In the genomic region with DNA sequence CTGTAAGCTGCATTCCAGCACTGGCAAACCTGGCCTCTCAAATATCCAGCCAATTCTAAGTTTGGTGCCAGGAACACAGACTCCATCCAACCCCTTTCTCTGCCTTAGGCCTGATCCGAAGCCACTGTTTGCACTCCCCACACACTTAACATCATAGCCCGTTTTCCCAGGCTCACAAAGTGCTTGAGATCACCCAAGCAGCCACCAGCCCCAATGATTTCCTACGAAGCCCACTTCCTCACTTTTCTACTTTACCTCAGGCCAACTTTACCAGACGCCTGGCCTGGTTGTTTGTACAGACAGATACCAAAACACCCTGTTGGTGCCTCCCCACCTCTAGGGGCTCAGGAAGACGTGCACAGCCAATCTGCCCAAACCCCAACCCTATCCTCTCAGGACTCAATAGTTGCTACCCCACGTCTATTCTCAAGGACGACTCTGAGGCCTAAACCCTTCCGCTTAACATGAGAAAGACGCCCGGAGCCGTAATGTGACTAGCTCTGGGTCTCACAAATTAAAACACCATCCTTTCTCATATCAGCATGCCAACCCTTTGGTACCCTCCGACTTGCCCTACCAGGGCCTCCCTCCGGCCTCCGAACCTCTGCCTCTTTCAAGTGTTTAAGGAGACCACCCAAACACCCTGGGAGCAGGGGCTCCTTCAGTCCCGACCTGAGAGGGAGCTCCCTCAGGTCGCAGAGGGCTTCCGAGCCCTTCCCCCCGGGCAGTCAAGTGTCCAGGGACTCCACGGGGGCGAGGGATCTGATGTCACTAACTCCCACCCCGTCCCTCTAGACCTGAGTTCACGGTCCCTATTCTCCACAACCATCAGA, we compare ENCODE assay signal across 8 cellular contexts. TPM values are rescaled to one million over a fixed set of nuclear protein-coding genes. Genes with fewer than 3 reads are reported as not detected.
DNase-seq lines count a peak whose midpoint lies in the region; ATAC-seq, FAIRE-seq and TF ChIP-seq lines count a peak whose summit lies in the region.

No MANE protein-coding gene starts in this region.

- TF ChIP-seq RAD21 in GM12878 (IDR thresholded peaks at IDR 0.05; ENCODE audit: insufficient read depth, low read depth, low read length), result no peak

- H3K9me3 ChIP-seq in HEK293 (ENCODE audit: control insufficient read depth, insufficient read depth, low read depth, low read length) (no peaks in the 10 kb centered on the region), GM12878 (replicated peaks; ENCODE audit: control insufficient read depth, insufficient read depth, low read length) (no peaks in the 10 kb centered on the region), keratinocyte (ENCODE audit: control insufficient read depth, low read depth, low read length) (no peaks in the 10 kb centered on the region)

- peaks cover 11% of the 10 kb centered on the region for H3K9me1 ChIP-seq in keratinocyte (ENCODE audit: control insufficient read depth, extremely low read depth, insufficient read depth, low read length)

- ATAC-seq in GM12878, result no peak

- H2AFZ ChIP-seq in GM12878 (ENCODE audit: control insufficient read depth, low read depth, low read length) (peak overlapping the region; percentile 64; the same call in 1 of the 2 replicates), keratinocyte (ENCODE audit: control insufficient read depth, low read length) (no peak overlapping the region)

- TF ChIP-seq POLR2A in GM12878 (IDR thresholded peaks at IDR 0.05; ENCODE audit: low read depth, low read length), result no peak

- H3K27me3 ChIP-seq in GM12878 (replicated peaks in 1 of 2; ENCODE audit: control insufficient read depth in 2 of 2, insufficient read depth in 2 of 2, low read length in 1 of 2) (no peaks in the 10 kb centered on the region), keratinocyte (ENCODE audit: control insufficient read depth, extremely low read depth, insufficient read depth, low read length) (no peaks in the 10 kb centered on the region)

- intact Hi-C loops in GM12878 (cut with micrococcal nuclease; ENCODE audit: unreplicated experiment), result loop anchor here (1.0 kb wide), 2 partner anchors 16 to 35 kb away; no protein-coding TSS in a partner anchor

- POLR2A ChIA-PET in HEK293 (lab: Yijun Ruan, JAX) (interaction anchor here (1.1 to 4.6 kb wide), 8 partner anchors 16 to 66 kb away, joined by 5 to 34 read pairs (median 13); a partner anchor contains a TSS), GM12878 (lab: Charles Lee) (interaction anchor here (0.5 to 7.5 kb wide), 14 partner anchors 15 to 468 kb away, joined by 3 to 71 read pairs (median 6); a partner anchor contains a TSS)

- peaks cover 25% of the 10 kb centered on the region for H3K4me1 ChIP-seq in HEK293 (ENCODE audit: control insufficient read depth, insufficient read depth, low read length)
- H3K4me1 ChIP-seq in GM12878 (ENCODE audit: control insufficient read depth, insufficient read depth, low read length), result peaks cover 20% of the 10 kb centered on the region
- peaks cover 42% of the 10 kb centered on the region for H3K4me1 ChIP-seq in keratinocyte (ENCODE audit: control insufficient read depth, extremely low read depth, insufficient read depth, low read length)

- FAIRE-seq in GM12878 (lab: Jason Lieb, UNC) (no peak), keratinocyte (lab: Jason Lieb, UNC) (no peak)

- TF ChIP-seq CTCF in HEK293 (tag by site-specific recombination; IDR thresholded peaks at IDR 0.05) (no peak), GM12878 (IDR thresholded peaks at IDR 0.05 in 2 of 3, conservative IDR thresholded peaks at IDR 0.05 in 1 of 3; ENCODE audit: control insufficient read depth in 2 of 3, extremely low read depth in 1 of 3, insufficient read depth in 1 of 3, low read depth in 3 of 3, low read length in 3 of 3) (no peak), keratinocyte (optimal IDR thresholded peaks at IDR 0.05 in 1 of 3, IDR thresholded peaks at IDR 0.05 in 1 of 3, conservative IDR thresholded peaks at IDR 0.05 in 1 of 3; ENCODE audit: extremely low read depth in 1 of 3, insufficient read depth in 2 of 3, low read length in 3 of 3) (no peak)

- CTCF ChIA-PET in HEK293 (lab: Yijun Ruan, JAX) (interaction anchor here (0.6 to 7.3 kb wide), 9 partner anchors 12 to 82 kb away, joined by 3 to 91 read pairs (median 3); a partner anchor contains a TSS), GM12878 (lab: Yijun Ruan, JAX) (interaction anchor here (2.1 to 5.3 kb wide), 3 partner anchors 17 to 62 kb away, joined by 13 to 46 read pairs (median 36); a partner anchor contains a TSS)

- H4K20me1 ChIP-seq in GM12878 (ENCODE audit: control insufficient read depth, insufficient read depth) (no peaks in the 10 kb centered on the region; the same call in 1 of the 2 replicates), keratinocyte (ENCODE audit: control insufficient read depth, extremely low read depth, insufficient read depth, low read length) (peaks cover 5% of the 10 kb centered on the region)

- 26% methylated on average over 22 of the region's 22 CpGs for WGBS in GM12878 (ENCODE audit: insufficient coverage, insufficient replicate concordance, low lambda C conversion rate, missing lambda C conversion rate)

- dilution Hi-C loops in keratinocyte (cut with MboI; ENCODE audit: extremely low pct_ligation_motif_present, low sequenced_read_pairs), result no loop called here

- TF ChIP-seq EP300 in GM12878 (IDR thresholded peaks at IDR 0.05; ENCODE audit: borderline replicate concordance in 1 of 2, control insufficient read depth in 1 of 2, low read depth in 2 of 2, low read length in 2 of 2), result no peak

- H3K36me3 ChIP-seq in HEK293 (ENCODE audit: control insufficient read depth in 2 of 2, insufficient read depth in 1 of 2, low read length in 2 of 2) (peaks cover 13 to 20% of the 10 kb centered on the region in 2 experiments; a peak in 2 of 3 replicates), GM12878 (ENCODE audit: control insufficient read depth in 2 of 2, insufficient read depth in 2 of 2, low read length in 1 of 2) (peaks cover 0 to 3% of the 10 kb centered on the region in 2 experiments; a peak in 1 of 4 replicates), keratinocyte (ENCODE audit: control insufficient read depth in 2 of 2, extremely low read depth in 1 of 2, insufficient read depth in 2 of 2, low read length in 2 of 2) (peaks cover 7 to 30% of the 10 kb centered on the region in 2 experiments)

- H3K79me2 ChIP-seq in GM12878 (ENCODE audit: control insufficient read depth, insufficient read depth, low read length) (peaks cover 17% of the 10 kb centered on the region), keratinocyte (ENCODE audit: control insufficient read depth, insufficient read depth, low read length) (peaks cover 44% of the 10 kb centered on the region)

- RAD21 ChIA-PET in GM12878 (lab: Charles Lee; ENCODE audit: unreplicated experiment), result interaction anchor here (0.9 to 4.1 kb wide), 10 partner anchors 12 to 91 kb away, joined by 3 to 33 read pairs (median 4); a partner anchor contains a TSS

- peak overlapping the region; percentile 62 for H3K27ac ChIP-seq in HEK293 (ENCODE audit: extremely low read depth, low read depth, low read length)
- H3K27ac ChIP-seq in GM12878 (ENCODE audit: control insufficient read depth, insufficient read depth), result peak overlapping the region; percentile 76
- peak overlapping the region; percentile 98 for H3K27ac ChIP-seq in keratinocyte (ENCODE audit: control insufficient read depth, insufficient read depth, low read length)
- peak overlapping the region; percentile 99 for H3K27ac ChIP-seq in substantia nigra (ENCODE audit: low read depth, low read length, poor library complexity, severe bottlenecking)

- in situ Hi-C loops in GM12878 (cut with MboI), result no loop called here

- DNase-seq in GM12878 (ENCODE audit: low read depth, low spot score), result no peak
- DNase-seq in keratinocyte (ENCODE audit: low read depth, low spot score), result no peak
- DNase-seq in substantia nigra (lab: John Stamatoyannopoulos, UW), result peak in 3 of 49 donors; percentile 44 to 56 (median 49)
- DNase-seq in NCI-H526 treated with DMSO at 0.1 percent for 48 hours (lab: John Stamatoyannopoulos, UW), result no peak
- no peak for DNase-seq in dedifferentiated amniotic fluid mesenchymal stem cell (ENCODE audit: extremely low spot score)
- DNase-seq in ureter (ENCODE audit: low spot score), result no peak
- no peak for DNase-seq in GDM1 (lab: John Stamatoyannopoulos, UW)

- H3K4me3 ChIP-seq in HEK293 (ENCODE audit: low read depth, low read length) (peak overlapping the region; percentile 45), GM12878 (peak overlapping the region; percentile 74), keratinocyte (ENCODE audit: control insufficient read depth in 2 of 3, extremely low read depth in 1 of 3, insufficient read depth in 2 of 3, low read depth in 1 of 3, low read length in 3 of 3) (peak overlapping the region; percentile 78 to 100 (median 79))

- TSS peak; percentile 66 for BruUV-seq in GM12878 (replicated peaks; lab: Mats Ljungman, UMichigan)

- SMC1A ChIA-PET in GM12878 (lab: Charles Lee; ENCODE audit: uncharacterized antibody, unreplicated experiment), result interaction anchor here (1.4 to 5.1 kb wide), 11 partner anchors 17 to 140 kb away, joined by 4 to 42 read pairs (median 6); a partner anchor contains a TSS

- H3K4me2 ChIP-seq in GM12878 (ENCODE audit: control insufficient read depth, insufficient read depth) (peak overlapping the region; percentile 99), keratinocyte (ENCODE audit: control insufficient read depth, extremely low read depth, insufficient read depth, low read depth, low read length) (peak overlapping the region; percentile 86)

- H3K9ac ChIP-seq in GM12878 (ENCODE audit: control insufficient read depth, insufficient read depth, low read length), result peak overlapping the region; percentile 77
- H3K9ac ChIP-seq in keratinocyte (ENCODE audit: control insufficient read depth, extremely low read depth, insufficient read depth, low read length), result peak overlapping the region; percentile 100

RNA-seq across cellular contexts. Expression of a gene that starts 3.4 kb away (rescaled TPM):
- 64.5 and 73.5 TPM in 2 replicates for total RNA-seq in GM12878 (2013; cell fraction: nucleolus; rRNA removed)
- total RNA-seq in GM12878 (2014; rRNA removed) (4.9 and 5.5 TPM in 2 replicates), GM12878 (2014; rRNA removed; fragmentation: Illumina TruSeq; extraction: Trizol) (1.9 and 2.2 TPM in 2 replicates), GM12878 (2021) (19.9 and 25.1 TPM in 2 replicates), ureter (152 TPM)
- 22.0 TPM for polyA plus RNA-seq in GM12878 (2011; ENCODE audit: low read depth)
- polyA plus RNA-seq in GM12878 (2011; rRNA removed) (3.6 and 8.6 TPM in 2 replicates), GM12878 (2014; fragmentation: Illumina TruSeq; extraction: Trizol) (0.81 and 4.1 TPM in 2 replicates), GM12878 (2014; fragmentation: Nextera tagmentation; extraction: Ambion mirVana) (under 1 TPM; 0.02 to 0.26 TPM), GM12878 (2014; rRNA removed) (8.6 and 12.4 TPM in 2 replicates), GM12878 (2016; fragmentation: Nextera tagmentation; extraction: Ambion mirVana) (1 to 10 TPM; 5.3 to 6.7 TPM), keratinocyte (14.4 to 15.2 TPM (median 15.1 TPM) in 3 replicates)
- polyA plus RNA-seq in GM12878 (2011; cell fraction: cytosol; rRNA removed), result 9.8 and 13.3 TPM in 2 replicates
- polyA plus RNA-seq in GM12878 (2011; cell fraction: nucleus; rRNA removed), result 98.4 and 119 TPM in 2 replicates
- polyA plus RNA-seq in GM12878 (2012), result 25.3 and 40.9 TPM in 2 replicates
- 12.9 and 25.3 TPM in 2 replicates for polyA minus RNA-seq in GM12878 (2011; rRNA and poly(A)+ RNA removed)
- polyA minus RNA-seq in GM12878 (2011; cell fraction: cytosol; rRNA and poly(A)+ RNA removed), result 13.7 and 18.7 TPM in 2 replicates
- polyA minus RNA-seq in GM12878 (2011; cell fraction: nucleus; rRNA and poly(A)+ RNA removed), result 39.8 and 46.7 TPM in 2 replicates
- polyA plus RNA-seq in keratinocyte (2011; ENCODE audit: low read depth), result 112 TPM
- 6.8 and 12.7 TPM in 2 replicates for polyA plus RNA-seq in keratinocyte (2011; cell fraction: cytosol; rRNA removed)
- polyA plus RNA-seq in keratinocyte (2011; cell fraction: nucleus; rRNA removed), result 50.1 and 90.1 TPM in 2 replicates
- 24.3 and 51.6 TPM in 2 replicates for polyA plus RNA-seq in keratinocyte (2012; ENCODE audit: low replicate concordance)
- 29.9 to 138 TPM (median 46.3 TPM) in 3 replicates for polyA minus RNA-seq in keratinocyte
- 38.8 TPM for polyA minus RNA-seq in keratinocyte (2011; cell fraction: cytosol; rRNA and poly(A)+ RNA removed)
- polyA minus RNA-seq in keratinocyte (2011; cell fraction: nucleus; rRNA and poly(A)+ RNA removed), result 61.0 and 101 TPM in 2 replicates

RNA-seq across cellular contexts. Expression of a gene that starts 7.2 kb away (rescaled TPM):
- 27.6 and 28.5 TPM in 2 replicates for total RNA-seq in GM12878 (2013; cell fraction: nucleolus; rRNA removed)
- total RNA-seq in GM12878 (2014; rRNA removed) (3.8 and 4.7 TPM in 2 replicates), GM12878 (2014; rRNA removed; fragmentation: Illumina TruSeq; extraction: Trizol) (6.1 and 6.4 TPM in 2 replicates), GM12878 (2021) (25.1 and 27.8 TPM in 2 replicates), ureter (87.9 TPM)
- polyA plus RNA-seq in GM12878 (2011; ENCODE audit: low read depth), result 33.4 TPM
- polyA plus RNA-seq in GM12878 (2011; rRNA removed) (18.8 and 24.9 TPM in 2 replicates), GM12878 (2014; fragmentation: Illumina TruSeq; extraction: Trizol) (35.2 and 40.8 TPM in 2 replicates), GM12878 (2014; fragmentation: Nextera tagmentation; extraction: Ambion mirVana) (1 to 10 TPM; 3.0 to 6.3 TPM), GM12878 (2014; rRNA removed) (25.0 and 25.3 TPM in 2 replicates), GM12878 (2016; fragmentation: Nextera tagmentation; extraction: Ambion mirVana) (10 to 100 TPM; 25.0 to 28.0 TPM), keratinocyte (8.1 to 10.4 TPM (median 9.8 TPM) in 3 replicates)
- 22.6 and 33.1 TPM in 2 replicates for polyA plus RNA-seq in GM12878 (2011; cell fraction: cytosol; rRNA removed)
- 68.3 and 69.6 TPM in 2 replicates for polyA plus RNA-seq in GM12878 (2011; cell fraction: nucleus; rRNA removed)
- polyA plus RNA-seq in GM12878 (2012), result 45.8 and 62.7 TPM in 2 replicates
- polyA minus RNA-seq in GM12878 (2011; rRNA and poly(A)+ RNA removed), result 7.0 and 9.0 TPM in 2 replicates
- 7.4 and 9.2 TPM in 2 replicates for polyA minus RNA-seq in GM12878 (2011; cell fraction: cytosol; rRNA and poly(A)+ RNA removed)
- polyA minus RNA-seq in GM12878 (2011; cell fraction: nucleus; rRNA and poly(A)+ RNA removed), result 12.8 and 17.6 TPM in 2 replicates
- 4.8 TPM for polyA plus RNA-seq in keratinocyte (2011; ENCODE audit: low read depth)
- 18.2 and 18.5 TPM in 2 replicates for polyA plus RNA-seq in keratinocyte (2011; cell fraction: cytosol; rRNA removed)
- polyA plus RNA-seq in keratinocyte (2011; cell fraction: nucleus; rRNA removed), result 25.2 and 27.5 TPM in 2 replicates
- polyA plus RNA-seq in keratinocyte (2012; ENCODE audit: low replicate concordance), result 17.1 and 41.4 TPM in 2 replicates
- 4.3 to 11.4 TPM (median 5.8 TPM) in 3 replicates for polyA minus RNA-seq in keratinocyte
- polyA minus RNA-seq in keratinocyte (2011; cell fraction: cytosol; rRNA and poly(A)+ RNA removed), result 3.6 TPM
- 3.1 and 5.4 TPM in 2 replicates for polyA minus RNA-seq in keratinocyte (2011; cell fraction: nucleus; rRNA and poly(A)+ RNA removed)

RNA-seq across cellular contexts. Expression of a gene that starts 20.6 kb away (rescaled TPM):
- total RNA-seq in GM12878 (2013; cell fraction: nucleolus; rRNA removed), result 31.8 and 36.0 TPM in 2 replicates
- total RNA-seq in GM12878 (2014; rRNA removed), result 38.7 and 47.6 TPM in 2 replicates
- 23.7 and 24.9 TPM in 2 replicates for total RNA-seq in GM12878 (2014; rRNA removed; fragmentation: Illumina TruSeq; extraction: Trizol)
- 18.6 and 20.0 TPM in 2 replicates for total RNA-seq in GM12878 (2021)
- polyA plus RNA-seq in GM12878 (2011; ENCODE audit: low read depth), result 9.9 TPM
- 32.9 and 33.7 TPM in 2 replicates for polyA plus RNA-seq in GM12878 (2011; rRNA removed)
- polyA plus RNA-seq in GM12878 (2011; cell fraction: cytosol; rRNA removed), result 40.2 and 40.3 TPM in 2 replicates
- 32.6 and 35.3 TPM in 2 replicates for polyA plus RNA-seq in GM12878 (2011; cell fraction: nucleus; rRNA removed)
- polyA plus RNA-seq in GM12878 (2012), result 19.2 and 20.9 TPM in 2 replicates
- polyA plus RNA-seq in GM12878 (2014; fragmentation: Illumina TruSeq; extraction: Trizol), result 7.5 and 7.9 TPM in 2 replicates
- polyA plus RNA-seq in GM12878 (2014; fragmentation: Nextera tagmentation; extraction: Ambion mirVana), result 10 to 100 TPM; 20.8 to 27.0 TPM
- polyA plus RNA-seq in GM12878 (2014; rRNA removed), result 13.0 and 15.7 TPM in 2 replicates
- polyA plus RNA-seq in GM12878 (2016; fragmentation: Nextera tagmentation; extraction: Ambion mirVana), result 10 to 100 TPM; 22.5 to 23.3 TPM
- polyA minus RNA-seq in GM12878 (2011; rRNA and poly(A)+ RNA removed), result 132 and 195 TPM in 2 replicates
- 52.2 and 52.7 TPM in 2 replicates for polyA minus RNA-seq in GM12878 (2011; cell fraction: cytosol; rRNA and poly(A)+ RNA removed)
- polyA minus RNA-seq in GM12878 (2011; cell fraction: nucleus; rRNA and poly(A)+ RNA removed), result 146 and 159 TPM in 2 replicates
- 16.2 to 21.8 TPM (median 19.0 TPM) in 3 replicates for polyA plus RNA-seq in keratinocyte
- polyA plus RNA-seq in keratinocyte (2011; ENCODE audit: low read depth), result 10.0 TPM
- polyA plus RNA-seq in keratinocyte (2011; cell fraction: cytosol; rRNA removed), result 13.1 and 16.1 TPM in 2 replicates
- 19.6 and 21.1 TPM in 2 replicates for polyA plus RNA-seq in keratinocyte (2011; cell fraction: nucleus; rRNA removed)
- polyA plus RNA-seq in keratinocyte (2012; ENCODE audit: low replicate concordance), result 13.7 and 19.3 TPM in 2 replicates
- polyA minus RNA-seq in keratinocyte, result 20.1 to 94.3 TPM (median 45.7 TPM) in 3 replicates
- polyA minus RNA-seq in keratinocyte (2011; cell fraction: cytosol; rRNA and poly(A)+ RNA removed), result 44.7 TPM
- 48.4 and 76.6 TPM in 2 replicates for polyA minus RNA-seq in keratinocyte (2011; cell fraction: nucleus; rRNA and poly(A)+ RNA removed)
- total RNA-seq in ureter, result 17.1 TPM

RNA-seq across cellular contexts. Expression of a gene that starts 31.7 kb away (rescaled TPM):
- total RNA-seq in GM12878 (2013; cell fraction: nucleolus; rRNA removed), result 1.8 and 2.2 TPM in 2 replicates
- total RNA-seq in GM12878 (2014; rRNA removed), result 0.22 and 1.1 TPM in 2 replicates
- total RNA-seq in GM12878 (2014; rRNA removed; fragmentation: Illumina TruSeq; extraction: Trizol), result 0.09 TPM in 1 of 2 replicates, not detected in the other
- 1.3 and 1.9 TPM in 2 replicates for total RNA-seq in GM12878 (2021)
- not detected for polyA plus RNA-seq in GM12878 (2011; ENCODE audit: low read depth)
- 0.27 and 0.38 TPM in 2 replicates for polyA plus RNA-seq in GM12878 (2011; rRNA removed)
- 0.34 and 0.84 TPM in 2 replicates for polyA plus RNA-seq in GM12878 (2011; cell fraction: cytosol; rRNA removed)
- polyA plus RNA-seq in GM12878 (2011; cell fraction: nucleus; rRNA removed), result 8.3 and 9.4 TPM in 2 replicates
- polyA plus RNA-seq in GM12878 (2012), result 0.65 and 0.66 TPM in 2 replicates
- polyA plus RNA-seq in GM12878 (2014; fragmentation: Illumina TruSeq; extraction: Trizol), result not detected in 2 replicates
- polyA plus RNA-seq in GM12878 (2014; fragmentation: Nextera tagmentation; extraction: Ambion mirVana), result under 1 TPM in 1 of 2 experiments, not detected in 1; 0.07 TPM
- 0.87 and 1.3 TPM in 2 replicates for polyA plus RNA-seq in GM12878 (2014; rRNA removed)
- polyA plus RNA-seq in GM12878 (2016; fragmentation: Nextera tagmentation; extraction: Ambion mirVana), result under 1 TPM in 1 of 2 experiments, not detected in 1; 0.08 TPM
- not detected in 2 replicates for polyA minus RNA-seq in GM12878 (2011; rRNA and poly(A)+ RNA removed)
- not detected in 2 replicates for polyA minus RNA-seq in GM12878 (2011; cell fraction: cytosol; rRNA and poly(A)+ RNA removed)
- 0.36 and 0.48 TPM in 2 replicates for polyA minus RNA-seq in GM12878 (2011; cell fraction: nucleus; rRNA and poly(A)+ RNA removed)
- 0.05 to 0.33 TPM (median 0.16 TPM) in 3 replicates for polyA plus RNA-seq in keratinocyte
- polyA plus RNA-seq in keratinocyte (2011; ENCODE audit: low read depth), result 0.60 TPM
- 0.97 TPM in 1 of 2 replicates, not detected in the other for polyA plus RNA-seq in keratinocyte (2011; cell fraction: cytosol; rRNA removed)
- polyA plus RNA-seq in keratinocyte (2011; cell fraction: nucleus; rRNA removed), result 0.42 and 1.5 TPM in 2 replicates
- 0.81 and 1.1 TPM in 2 replicates for polyA plus RNA-seq in keratinocyte (2012; ENCODE audit: low replicate concordance)
- not detected in 3 replicates for polyA minus RNA-seq in keratinocyte
- 4.2 TPM for polyA minus RNA-seq in keratinocyte (2011; cell fraction: cytosol; rRNA and poly(A)+ RNA removed)
- 1.1 TPM in 1 of 2 replicates, not detected in the other for polyA minus RNA-seq in keratinocyte (2011; cell fraction: nucleus; rRNA and poly(A)+ RNA removed)
- total RNA-seq in ureter, result not detected

RNA-seq across cellular contexts. Expression of a gene that starts 34.4 kb away (rescaled TPM):
- total RNA-seq in GM12878 (2013; cell fraction: nucleolus; rRNA removed), result 4.8 and 5.9 TPM in 2 replicates
- 11.1 and 14.1 TPM in 2 replicates for total RNA-seq in GM12878 (2014; rRNA removed)
- total RNA-seq in GM12878 (2014; rRNA removed; fragmentation: Illumina TruSeq; extraction: Trizol), result 3.4 and 4.0 TPM in 2 replicates
- total RNA-seq in GM12878 (2021), result 10.8 and 11.5 TPM in 2 replicates
- polyA plus RNA-seq in GM12878 (2011; ENCODE audit: low read depth), result 2.6 TPM
- 2.7 and 4.9 TPM in 2 replicates for polyA plus RNA-seq in GM12878 (2011; rRNA removed)
- polyA plus RNA-seq in GM12878 (2011; cell fraction: cytosol; rRNA removed), result 7.7 and 11.1 TPM in 2 replicates
- 7.8 and 9.8 TPM in 2 replicates for polyA plus RNA-seq in GM12878 (2011; cell fraction: nucleus; rRNA removed)
- polyA plus RNA-seq in GM12878 (2012), result 7.3 and 8.5 TPM in 2 replicates
- 0.81 and 3.2 TPM in 2 replicates for polyA plus RNA-seq in GM12878 (2014; fragmentation: Illumina TruSeq; extraction: Trizol)
- under 1 TPM; 0.37 to 0.64 TPM for polyA plus RNA-seq in GM12878 (2014; fragmentation: Nextera tagmentation; extraction: Ambion mirVana)
- 8.6 and 9.1 TPM in 2 replicates for polyA plus RNA-seq in GM12878 (2014; rRNA removed)
- polyA plus RNA-seq in GM12878 (2016; fragmentation: Nextera tagmentation; extraction: Ambion mirVana), result 10 to 100 TPM; 10.5 to 11.7 TPM
- 4.4 and 7.9 TPM in 2 replicates for polyA minus RNA-seq in GM12878 (2011; rRNA and poly(A)+ RNA removed)
- polyA minus RNA-seq in GM12878 (2011; cell fraction: cytosol; rRNA and poly(A)+ RNA removed), result 3.1 and 5.6 TPM in 2 replicates
- 5.7 and 7.9 TPM in 2 replicates for polyA minus RNA-seq in GM12878 (2011; cell fraction: nucleus; rRNA and poly(A)+ RNA removed)
- polyA plus RNA-seq in keratinocyte, result 4.2 to 6.3 TPM (median 5.5 TPM) in 3 replicates
- 0.90 TPM for polyA plus RNA-seq in keratinocyte (2011; ENCODE audit: low read depth)
- 3.3 and 7.3 TPM in 2 replicates for polyA plus RNA-seq in keratinocyte (2011; cell fraction: cytosol; rRNA removed)
- 4.4 and 5.6 TPM in 2 replicates for polyA plus RNA-seq in keratinocyte (2011; cell fraction: nucleus; rRNA removed)
- 4.5 and 6.5 TPM in 2 replicates for polyA plus RNA-seq in keratinocyte (2012; ENCODE audit: low replicate concordance)
- 2.9 to 5.0 TPM (median 3.9 TPM) in 3 replicates for polyA minus RNA-seq in keratinocyte
- polyA minus RNA-seq in keratinocyte (2011; cell fraction: cytosol; rRNA and poly(A)+ RNA removed), result 10.6 TPM
- polyA minus RNA-seq in keratinocyte (2011; cell fraction: nucleus; rRNA and poly(A)+ RNA removed), result 3.3 and 3.4 TPM in 2 replicates
- 7.1 TPM for total RNA-seq in ureter
